In the genomic region with DNA sequence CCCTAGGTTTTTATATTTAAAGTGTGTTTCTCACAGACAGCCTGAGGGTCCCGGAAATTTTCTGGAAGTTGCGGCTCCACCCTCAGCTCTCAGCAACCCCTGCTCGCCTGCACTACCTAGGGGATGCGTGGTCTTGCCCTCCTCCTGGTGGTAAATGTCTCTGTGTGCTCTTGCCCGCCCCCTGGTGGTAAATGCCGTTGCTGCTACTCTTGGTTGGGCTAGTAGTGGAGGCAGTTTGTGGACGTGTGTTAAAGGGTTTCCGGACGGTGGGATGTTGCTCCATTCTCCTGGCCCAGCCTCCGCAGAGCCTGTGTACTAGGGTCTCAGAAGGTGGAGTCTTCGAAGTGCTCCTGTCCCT, we compare ENCODE assay signal across 8 cellular contexts. TPM values are rescaled to one million over a fixed set of nuclear protein-coding genes. Genes with fewer than 3 reads are reported as not detected.
A peak's percentile ranks its signal among the peaks of the same experiment; 100 is the strongest.
DNase-seq lines count a peak whose midpoint lies in the region; ATAC-seq and TF ChIP-seq lines count a peak whose summit lies in the region.

No MANE protein-coding gene starts in this region.

- peak; percentile 54 for ATAC-seq in HG03095 (IDR thresholded peaks at IDR 0.05; ENCODE audit: unreplicated experiment)
- peak; percentile 89 to 96 (median 92) for ATAC-seq in right lobe of liver
- no peak for ATAC-seq in HG02588 (IDR thresholded peaks at IDR 0.05; ENCODE audit: unreplicated experiment)

- intact Hi-C loops in activated CD4-positive, alpha-beta T cell treated with anti-CD3 and anti-CD28 coated beads, Interleukin-2, amount 10 ng/mL, durations not matched to agents 24 days and 14 days (cut with micrococcal nuclease), result loop anchor here (1.0 kb wide), 3 partner anchors 13 to 67 kb away; no protein-coding TSS in a partner anchor
- intact Hi-C loops in dendritic cell treated with granulocyte-macrophage colony-stimulating factor and Interleukin-4, amounts not matched to agents 40 ng/mL and 50 ng/mL, for 4 days (cut with micrococcal nuclease), result loop anchor here (1.0 to 2.0 kb wide), 2 partner anchors 13 to 68 kb away; no protein-coding TSS in a partner anchor
- intact Hi-C loops in right lobe of liver (cut with DNase I), result loop anchor here in 1 of 2 donors (10.0 kb wide), 1 partner anchor 360 kb away; no protein-coding TSS in a partner anchor

- H3K27me3 ChIP-seq in right lobe of liver, result no peaks in the 10 kb centered on the region

- TF ChIP-seq CTCF in GM12801 (IDR thresholded peaks at IDR 0.05; ENCODE audit: extremely low read depth, insufficient read length), result peak; percentile 64
- peak; percentile 77 to 93 (median 92) for TF ChIP-seq CTCF in right lobe of liver (IDR thresholded peaks at IDR 0.05)

- H3K27me3 Mint-ChIP-seq in activated CD4-positive, alpha-beta T cell treated with anti-CD3 and anti-CD28 coated beads, Interleukin-2, amount 10 ng/mL, durations not matched to agents 24 days and 14 days, result peaks cover 6% of the 10 kb centered on the region
- peaks cover 4% of the 10 kb centered on the region for H3K27me3 Mint-ChIP-seq in dendritic cell treated with granulocyte-macrophage colony-stimulating factor and Interleukin-4, amounts not matched to agents 40 ng/mL and 50 ng/mL, for 4 days

- H3K36me3 Mint-ChIP-seq in activated CD4-positive, alpha-beta T cell treated with anti-CD3 and anti-CD28 coated beads, Interleukin-2, amount 10 ng/mL, durations not matched to agents 24 days and 14 days (ENCODE audit: low read depth), result no peaks in the 10 kb centered on the region
- no peaks in the 10 kb centered on the region for H3K36me3 Mint-ChIP-seq in dendritic cell treated with granulocyte-macrophage colony-stimulating factor and Interleukin-4, amounts not matched to agents 40 ng/mL and 50 ng/mL, for 4 days (ENCODE audit: low read depth)

- no peaks in the 10 kb centered on the region for H3K36me3 ChIP-seq in right lobe of liver

- H3K27ac Mint-ChIP-seq in activated CD4-positive, alpha-beta T cell treated with anti-CD3 and anti-CD28 coated beads, Interleukin-2, amount 10 ng/mL, durations not matched to agents 24 days and 14 days, result peak overlapping the region; percentile 92
- H3K27ac Mint-ChIP-seq in dendritic cell treated with granulocyte-macrophage colony-stimulating factor and Interleukin-4, amounts not matched to agents 40 ng/mL and 50 ng/mL, for 4 days, result peak overlapping the region; percentile 24

- no peaks in the 10 kb centered on the region for H3K4me1 ChIP-seq in right lobe of liver

- H3K27ac ChIP-seq in right lobe of liver, result no peak overlapping the region

- peaks cover 32% of the 10 kb centered on the region for H3K4me1 Mint-ChIP-seq in activated CD4-positive, alpha-beta T cell treated with anti-CD3 and anti-CD28 coated beads, Interleukin-2, amount 10 ng/mL, durations not matched to agents 24 days and 14 days
- peaks cover 15% of the 10 kb centered on the region for H3K4me1 Mint-ChIP-seq in dendritic cell treated with granulocyte-macrophage colony-stimulating factor and Interleukin-4, amounts not matched to agents 40 ng/mL and 50 ng/mL, for 4 days (ENCODE audit: low read depth)

- 2% methylated on average over 7 of the region's 11 CpGs for WGBS in right lobe of liver (ENCODE audit: insufficient coverage, low coverage, low lambda C conversion rate, missing lambda C conversion rate)

- TF ChIP-seq POLR2A in right lobe of liver (IDR thresholded peaks at IDR 0.05), result no peak

- H3K4me3 ChIP-seq in right lobe of liver, result no peak overlapping the region

- H3K9me3 ChIP-seq in right lobe of liver, result no peaks in the 10 kb centered on the region

- DNase-seq in NCI-H524 treated with DMSO at 0.1 percent for 48 hours (lab: John Stamatoyannopoulos, UW), result peak; percentile 66
- peak; percentile 96 for DNase-seq in activated CD4-positive, alpha-beta T cell treated with anti-CD3 and anti-CD28 coated beads, Interleukin-2, amount 10 ng/mL, durations not matched to agents 24 days and 14 days
- peak; percentile 69 to 75 (median 74) for DNase-seq in right lobe of liver
- DNase-seq in stimulated activated CD4-positive, alpha-beta T cell treated with anti-CD3 and anti-CD28 coated beads, TNF-alpha, amount 100 ng/mL, for 48 hours (ENCODE audit: low read depth in 3 of 3), result peak; percentile 80 to 85 (median 83)

- H3K9me3 Mint-ChIP-seq in activated CD4-positive, alpha-beta T cell treated with anti-CD3 and anti-CD28 coated beads, Interleukin-2, amount 10 ng/mL, durations not matched to agents 24 days and 14 days, result no peaks in the 10 kb centered on the region
- no peaks in the 10 kb centered on the region for H3K9me3 Mint-ChIP-seq in dendritic cell treated with granulocyte-macrophage colony-stimulating factor and Interleukin-4, amounts not matched to agents 40 ng/mL and 50 ng/mL, for 4 days

- H3K4me3 Mint-ChIP-seq in activated CD4-positive, alpha-beta T cell treated with anti-CD3 and anti-CD28 coated beads, Interleukin-2, amount 10 ng/mL, durations not matched to agents 24 days and 14 days, result peak overlapping the region; percentile 72
- H3K4me3 Mint-ChIP-seq in dendritic cell treated with granulocyte-macrophage colony-stimulating factor and Interleukin-4, amounts not matched to agents 40 ng/mL and 50 ng/mL, for 4 days, result peak overlapping the region; percentile 34

RNA-seq across cellular contexts. Expression of gene STOML1, which starts 27.4 kb away (rescaled TPM):
- 10.3 and 10.6 TPM in 2 replicates for total RNA-seq in activated CD4-positive, alpha-beta T cell treated with anti-CD3 and anti-CD28 coated beads, Interleukin-2, amount 10 ng/mL, durations not matched to agents 24 days and 14 days
- 10 to 100 TPM in 1 of 6 experiments, 1 to 10 TPM in 5; 7.2 to 12.7 (median 8.3) TPM for total RNA-seq in right lobe of liver

RNA-seq across cellular contexts. Expression of gene PML, which starts 29.8 kb away (rescaled TPM):
- 61.3 and 64.2 TPM in 2 replicates for total RNA-seq in activated CD4-positive, alpha-beta T cell treated with anti-CD3 and anti-CD28 coated beads, Interleukin-2, amount 10 ng/mL, durations not matched to agents 24 days and 14 days
- total RNA-seq in right lobe of liver, result 10 to 100 TPM; 10.8 to 36.1 (median 16.7) TPM

RNA-seq across cellular contexts. Expression of gene LOXL1, which starts 38.5 kb away (rescaled TPM):
- 0.49 and 0.88 TPM in 2 replicates for total RNA-seq in activated CD4-positive, alpha-beta T cell treated with anti-CD3 and anti-CD28 coated beads, Interleukin-2, amount 10 ng/mL, durations not matched to agents 24 days and 14 days
- 1 to 10 TPM in 3 of 6 experiments, under 1 TPM in 3; 0.29 to 2.3 (median 0.83) TPM for total RNA-seq in right lobe of liver
